Comparison of ENCODE assay signal across 1 cellular context in genomic region chr2:163593941-163594340, GRCh38.
TF ChIP-seq lines count a peak whose summit lies in the region.

No MANE protein-coding gene starts in this region.

TF ChIP-seq in WTC11, 78 proteins besides CTCF, POLR2A, EP300 and RAD21 (continued from another document):
- TF ChIP-seq HMGXB4 (CRISPR knock-in tag; IDR thresholded peaks at IDR 0.05) (no peak), NFYB (CRISPR knock-in tag; conservative IDR thresholded peaks at IDR 0.05; ENCODE audit: low read depth) (no peak), E2F1 (CRISPR knock-in tag; IDR thresholded peaks at IDR 0.05) (no peak), ARID4B (CRISPR knock-in tag; IDR thresholded peaks at IDR 0.05; ENCODE audit: borderline replicate concordance) (no peak), PRRX2 (CRISPR knock-in tag; IDR thresholded peaks at IDR 0.05) (no peak), ZSCAN18 (CRISPR knock-in tag; IDR thresholded peaks at IDR 0.05) (no peak), ELF4 (CRISPR knock-in tag; IDR thresholded peaks at IDR 0.05; ENCODE audit: low read depth) (no peak), ZNF423 (CRISPR knock-in tag; IDR thresholded peaks at IDR 0.05) (no peak), ZNF219 (CRISPR knock-in tag; IDR thresholded peaks at IDR 0.05; ENCODE audit: borderline replicate concordance) (no peak), ZNF416 (CRISPR knock-in tag; IDR thresholded peaks at IDR 0.05) (no peak), FOXK1 (CRISPR knock-in tag; IDR thresholded peaks at IDR 0.05) (no peak)
TF ChIP-seq in WTC11: peak in this region for 0.
